Comparison of ENCODE assay signal across 9 cellular contexts in the genomic region with DNA sequence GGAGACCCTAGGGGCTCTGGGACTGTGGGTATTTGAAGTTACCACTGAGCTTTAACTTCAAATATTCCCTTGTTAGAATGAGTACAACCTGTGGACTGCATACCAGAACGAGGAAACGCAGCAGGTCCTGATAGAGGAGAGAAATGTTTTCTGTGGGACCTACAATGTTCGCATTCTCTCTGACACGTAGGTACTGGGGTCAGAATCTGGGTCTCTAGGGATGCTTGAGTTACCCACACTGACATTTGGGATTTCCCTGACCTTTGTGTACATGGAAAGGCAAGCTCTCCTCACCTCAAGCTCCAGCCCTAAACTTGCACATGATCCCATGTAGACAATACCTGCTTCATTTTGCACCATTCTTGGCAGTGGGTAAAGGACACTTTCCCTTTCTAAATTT. TPM values are rescaled to one million over a fixed set of nuclear protein-coding genes. Genes with fewer than 3 reads are reported as not detected.
"Had no signal": no experiment of that assay in that cellular context is flagged by ENCODE, and none has a peak within 500 bp of the region (broad histone marks: within the 10 kb centered on the region; RNA-seq: fewer than 3 reads in every experiment).

No MANE protein-coding gene starts in this region.

RNA-seq across cellular contexts. Expression of gene FBXW10, which starts 12.1 kb away (rescaled TPM):
- total RNA-seq: activated naive CD4-positive, alpha-beta T cell treated with anti-CD3 and anti-CD28 coated beads, Interleukin-2, amount 50 U/mL, for 72 hours; activated naive CD8-positive, alpha-beta T cell treated with anti-CD3 and anti-CD28 coated beads for 36 hours; activated naive CD8-positive, alpha-beta T cell treated with anti-CD3 and anti-CD28 coated beads, Interleukin-2, amount 10 ng/mL, durations not matched to agents 7 days and 5 days; activated T-helper 1 cell treated with anti-CD3 and anti-CD28 coated beads, Interleukin-12 subunit alpha, Interleukin-12 subunit beta, Interleukin-2, Interleukin-4 antibody, amounts not matched to agents 30 ng/mL and 10 ng/mL and 1 ng/mL, durations not matched to agents 14 hours and 24 hours and 36 hours; activated T-helper 2 cell treated with anti-CD3 and anti-CD28 coated beads, Interferon-gamma antibody, Interleukin-2, Interleukin-4, amounts not matched to agents 10 μg/mL and 5 μg/mL and 100 μg/mL, durations not matched to agents 14 hours and 24 hours and 36 hours; ascending aorta; astrocyte; body of pancreas; bronchial epithelial cell had no signal
